In genomic region chr9:112332977-112333638, GRCh38 we compare ENCODE assay signal across 1 cellular context.
TF ChIP-seq lines count a peak whose summit lies in the region.

Gene PTBP3 (minus strand): TSS chr9:112333619. CDS start chr9:112297865, 35,754 bp downstream.

TF ChIP-seq in HepG2, 621 proteins besides CTCF, POLR2A, EP300 and RAD21 (continued from another document and continues in another):
- no peak for TF ChIP-seq ZNF333 (CRISPR knock-in tag; IDR thresholded peaks at IDR 0.05; ENCODE audit: borderline replicate concordance)
- TF ChIP-seq ZFP1 (CRISPR knock-in tag; IDR thresholded peaks at IDR 0.05): no peak
- peak; percentile 65 for TF ChIP-seq ZNF607 (CRISPR knock-in tag; IDR thresholded peaks at IDR 0.05; ENCODE audit: borderline replicate concordance)
- TF ChIP-seq NR1H2 (CRISPR knock-in tag; IDR thresholded peaks at IDR 0.05; ENCODE audit: borderline replicate concordance, low read depth): no peak
- no peak for TF ChIP-seq CCAR2 (optimal IDR thresholded peaks at IDR 0.05; ENCODE audit: low read depth, low read length)
- peak; percentile 90 for TF ChIP-seq ZFP82 (CRISPR knock-in tag; IDR thresholded peaks at IDR 0.05; ENCODE audit: borderline replicate concordance)
- no peak for TF ChIP-seq ZNF567 (CRISPR knock-in tag; IDR thresholded peaks at IDR 0.05; ENCODE audit: borderline replicate concordance)
- no peak for TF ChIP-seq REPIN1 (CRISPR knock-in tag; IDR thresholded peaks at IDR 0.05; ENCODE audit: borderline replicate concordance, low read depth)
- TF ChIP-seq ZNF460 (CRISPR knock-in tag; IDR thresholded peaks at IDR 0.05; ENCODE audit: borderline replicate concordance): no peak; the same call in 1 of the 2 replicates
- TF ChIP-seq RBAK (CRISPR knock-in tag; IDR thresholded peaks at IDR 0.05): no peak
- no peak for TF ChIP-seq SOX13 (IDR thresholded peaks at IDR 0.05)
- TF ChIP-seq SOX13 (CRISPR knock-in tag; conservative IDR thresholded peaks at IDR 0.05 in 1 of 2, IDR thresholded peaks at IDR 0.05 in 1 of 2): peak in 1 of 2 experiments; percentile 56; a peak in 2 of 4 replicates
- peak; percentile 43; the same call in 1 of the 2 replicates for TF ChIP-seq MLXIP (CRISPR knock-in tag; IDR thresholded peaks at IDR 0.05; ENCODE audit: borderline replicate concordance)
- TF ChIP-seq ZNF501 (CRISPR knock-in tag; IDR thresholded peaks at IDR 0.05): peak; percentile 77; the same call in 1 of the 2 replicates
- TF ChIP-seq TFDP1 (CRISPR knock-in tag; IDR thresholded peaks at IDR 0.05; ENCODE audit: borderline replicate concordance): peak; percentile 60; the same call in 1 of the 2 replicates
- TF ChIP-seq ZNF891 (CRISPR knock-in tag; IDR thresholded peaks at IDR 0.05): peak; percentile 69; the same call in 1 of the 2 replicates
- no peak for TF ChIP-seq CAMTA2 (CRISPR knock-in tag; IDR thresholded peaks at IDR 0.05; ENCODE audit: borderline replicate concordance)
- peak; percentile 64; the same call in 1 of the 2 replicates for TF ChIP-seq KAT8 (CRISPR knock-in tag; IDR thresholded peaks at IDR 0.05)
- TF ChIP-seq TFDP2 (CRISPR knock-in tag; IDR thresholded peaks at IDR 0.05): 0 out of 2 replicates have a peak, but pooled peaks have one; percentile 45
- no peak for TF ChIP-seq PBX2 (CRISPR knock-in tag; IDR thresholded peaks at IDR 0.05)
- TF ChIP-seq ZNF3 (CRISPR knock-in tag; IDR thresholded peaks at IDR 0.05): no peak
- no peak for TF ChIP-seq ZNF737 (CRISPR knock-in tag; IDR thresholded peaks at IDR 0.05; ENCODE audit: borderline replicate concordance)
- TF ChIP-seq CREB1 (IDR thresholded peaks at IDR 0.05): no peak
- TF ChIP-seq CREB1 (CRISPR knock-in tag; IDR thresholded peaks at IDR 0.05): no peak
- no peak for TF ChIP-seq GATA4 (IDR thresholded peaks at IDR 0.05; ENCODE audit: borderline replicate concordance, low read depth)
- TF ChIP-seq CENPBD1 (CRISPR knock-in tag; IDR thresholded peaks at IDR 0.05; ENCODE audit: borderline replicate concordance, low read depth): no peak
- TF ChIP-seq NCOA5 (CRISPR knock-in tag; IDR thresholded peaks at IDR 0.05): no peak
- TF ChIP-seq BRF2 (CRISPR knock-in tag; IDR thresholded peaks at IDR 0.05): 0 out of 2 replicates have a peak, but pooled peaks have one; percentile 25
- no peak for TF ChIP-seq ATF7 (IDR thresholded peaks at IDR 0.05)
- TF ChIP-seq ATF7 (CRISPR knock-in tag; IDR thresholded peaks at IDR 0.05): no peak
- TF ChIP-seq SIN3B (IDR thresholded peaks at IDR 0.05; ENCODE audit: low read length): no peak
- no peak for TF ChIP-seq PRPF4 (IDR thresholded peaks at IDR 0.05; ENCODE audit: low read depth, low read length, poor library complexity, severe bottlenecking)
- TF ChIP-seq ZFX (CRISPR knock-in tag; IDR thresholded peaks at IDR 0.05; ENCODE audit: low read depth): peak; percentile 66
- peak; percentile 77 for TF ChIP-seq HDAC1 (CRISPR knock-in tag; IDR thresholded peaks at IDR 0.05)
- 0 out of 2 replicates have a peak, but pooled peaks have one; percentile 17 for TF ChIP-seq ZNF367 (CRISPR knock-in tag; IDR thresholded peaks at IDR 0.05; ENCODE audit: borderline replicate concordance)
- no peak for TF ChIP-seq DNMT3B (CRISPR knock-in tag; conservative IDR thresholded peaks at IDR 0.05)
- TF ChIP-seq ARNT (IDR thresholded peaks at IDR 0.05): no peak
- no peak for TF ChIP-seq ZNF180 (CRISPR knock-in tag; IDR thresholded peaks at IDR 0.05; ENCODE audit: borderline replicate concordance, low read depth)
- no peak for TF ChIP-seq NBN (conservative IDR thresholded peaks at IDR 0.05)
- TF ChIP-seq FOXO4 (CRISPR knock-in tag; conservative IDR thresholded peaks at IDR 0.05): no peak
- peak; percentile 57; the same call in 1 of the 2 replicates for TF ChIP-seq E2F2 (CRISPR knock-in tag; IDR thresholded peaks at IDR 0.05; ENCODE audit: borderline replicate concordance)
- TF ChIP-seq ZNF547 (CRISPR knock-in tag; IDR thresholded peaks at IDR 0.05): peak; percentile 65; the same call in 1 of the 2 replicates
- 0 out of 2 replicates have a peak, but pooled peaks have one; percentile 6 for TF ChIP-seq ZNF12 (CRISPR knock-in tag; IDR thresholded peaks at IDR 0.05)
- no peak for TF ChIP-seq HOMEZ (CRISPR knock-in tag; IDR thresholded peaks at IDR 0.05; ENCODE audit: low read depth)
- 0 out of 2 replicates have a peak, but pooled peaks have one; percentile 31 for TF ChIP-seq MAZ (IDR thresholded peaks at IDR 0.05; ENCODE audit: borderline replicate concordance, low read depth, low read length)
- no peak for TF ChIP-seq MAZ (CRISPR knock-in tag; IDR thresholded peaks at IDR 0.05; ENCODE audit: low read depth)
- TF ChIP-seq ZNF281 (CRISPR knock-in tag; IDR thresholded peaks at IDR 0.05; ENCODE audit: borderline replicate concordance): peak; percentile 20; the same call in 1 of the 2 replicates
- peak; percentile 76; the same call in 1 of the 2 replicates for TF ChIP-seq ZNF749 (CRISPR knock-in tag; IDR thresholded peaks at IDR 0.05; ENCODE audit: borderline replicate concordance)
- peak; percentile 55; the same call in 1 of the 2 replicates for TF ChIP-seq ZNF350 (CRISPR knock-in tag; IDR thresholded peaks at IDR 0.05; ENCODE audit: borderline replicate concordance, low read depth)
- peak; percentile 84 for TF ChIP-seq SAP130 (CRISPR knock-in tag; IDR thresholded peaks at IDR 0.05; ENCODE audit: low read depth)
- no peak; the same call in 1 of the 2 replicates for TF ChIP-seq ZKSCAN8 (CRISPR knock-in tag; IDR thresholded peaks at IDR 0.05; ENCODE audit: borderline replicate concordance)
- no peak; the same call in 1 of the 2 replicates for TF ChIP-seq ZFP90 (CRISPR knock-in tag; IDR thresholded peaks at IDR 0.05; ENCODE audit: borderline replicate concordance)
- TF ChIP-seq NR2C2 (CRISPR knock-in tag; IDR thresholded peaks at IDR 0.05; ENCODE audit: borderline replicate concordance): peak; percentile 38; the same call in 1 of the 2 replicates
